In genomic region chr10:15140640-15141039, GRCh38 we compare ENCODE assay signal across 15 cellular contexts. TPM values are rescaled to one million over a fixed set of nuclear protein-coding genes. Genes with fewer than 3 reads are reported as not detected.
DNase-seq lines count a peak whose midpoint lies in the region; ATAC-seq, FAIRE-seq and TF ChIP-seq lines count a peak whose summit lies in the region.
"Had no signal": no experiment of that assay in that cellular context is flagged by ENCODE, and none has a peak within 500 bp of the region (broad histone marks: within the 10 kb centered on the region; RNA-seq: fewer than 3 reads in every experiment).

No MANE protein-coding gene starts in this region.

- no peaks in the 10 kb centered on the region for H3K9me3 Mint-ChIP-seq in activated T-cell treated with anti-CD3 and anti-CD28 coated beads, Interleukin-2, amount 50 U/mL, for 24 hours
- no peaks in the 10 kb centered on the region for H3K9me3 Mint-ChIP-seq in stimulated activated naive B cell treated with anti-CD40 and anti-IgM and Interleukin-4, amounts not matched to agents 10 μg/mL and 1 μg/mL and 100 μg/mL, for 72 hours
- H3K9me3 Mint-ChIP-seq: nephron progenitor cell had no signal

- peaks cover 50% of the 10 kb centered on the region for H3K4me1 Mint-ChIP-seq in activated T-cell treated with anti-CD3 and anti-CD28 coated beads, Interleukin-2, amount 50 U/mL, for 24 hours (ENCODE audit: low read depth)
- H3K4me1 Mint-ChIP-seq in stimulated activated naive B cell treated with anti-CD40 and anti-IgM and Interleukin-4, amounts not matched to agents 10 μg/mL and 1 μg/mL and 100 μg/mL, for 72 hours = peaks cover 15 to 38% of the 10 kb centered on the region in 2 donors

- peak overlapping the region; percentile 67 for H3K4me3 Mint-ChIP-seq in activated T-cell treated with anti-CD3 and anti-CD28 coated beads, Interleukin-2, amount 50 U/mL, for 24 hours
- peak overlapping the region in 1 of 2 donors; percentile 6 for H3K4me3 Mint-ChIP-seq in stimulated activated naive B cell treated with anti-CD40 and anti-IgM and Interleukin-4, amounts not matched to agents 10 μg/mL and 1 μg/mL and 100 μg/mL, for 72 hours
- H3K4me3 Mint-ChIP-seq: nephron progenitor cell had no signal

- peak overlapping the region; percentile 89 for H3K27ac Mint-ChIP-seq in activated T-cell treated with anti-CD3 and anti-CD28 coated beads, Interleukin-2, amount 50 U/mL, for 24 hours
- peak overlapping the region; percentile 90 for H3K27ac Mint-ChIP-seq in stimulated activated naive B cell treated with anti-CD40 and anti-IgM and Interleukin-4, amounts not matched to agents 10 μg/mL and 1 μg/mL and 100 μg/mL, for 72 hours

- no peak for DNase-seq in activated T-cell treated with anti-CD3 and anti-CD28 coated beads, Interleukin-2, amount 50 U/mL, for 24 hours
- no peak for DNase-seq in activated T-cell treated with anti-CD3 and anti-CD28 coated beads, Interleukin-2, amount 50 U/mL, for 1 hour
- DNase-seq in NCI-H82 (lab: John Stamatoyannopoulos, UW) (peak; percentile 69), globus pallidus (ENCODE audit: low spot score) (peak; percentile 41), GM12892 (ENCODE audit: insufficient read length) (no peak)
- DNase-seq in stimulated activated naive B cell treated with anti-CD40 and anti-IgM and Interleukin-4, amounts not matched to agents 10 μg/mL and 1 μg/mL and 100 μg/mL, for 72 hours = peak; percentile 2
- DNase-seq: activated CD4-positive, alpha-beta T cell treated with anti-CD3 and anti-CD28 coated beads for 4 hours; Calu3; dermis blood vessel endothelial cell; GM23248; NCI-H1092 treated with DMSO at 0.1 percent for 48 hours; nephron progenitor cell; RPMI8226 had no signal

- no peaks in the 10 kb centered on the region for H3K27me3 Mint-ChIP-seq in activated T-cell treated with anti-CD3 and anti-CD28 coated beads, Interleukin-2, amount 50 U/mL, for 24 hours
- no peaks in the 10 kb centered on the region for H3K27me3 Mint-ChIP-seq in stimulated activated naive B cell treated with anti-CD40 and anti-IgM and Interleukin-4, amounts not matched to agents 10 μg/mL and 1 μg/mL and 100 μg/mL, for 72 hours

- FAIRE-seq in GM12892 (lab: Jason Lieb, UNC) = no peak

- no peak for TF ChIP-seq POLR2A in GM12892 (IDR thresholded peaks at IDR 0.05; ENCODE audit: low read depth, low read length)

- peak in 1 of 2 donors; percentile 12 for ATAC-seq in stimulated activated naive B cell treated with anti-CD40 and anti-IgM and Interleukin-4, amounts not matched to agents 10 μg/mL and 1 μg/mL and 100 μg/mL, for 72 hours (replicated peaks)
- ATAC-seq in HG03175 (IDR thresholded peaks at IDR 0.05; ENCODE audit: unreplicated experiment) (no peak), HG02885 (IDR thresholded peaks at IDR 0.05; ENCODE audit: poor library complexity, unreplicated experiment) (no peak)

- peaks cover 39% of the 10 kb centered on the region for H3K36me3 Mint-ChIP-seq in activated T-cell treated with anti-CD3 and anti-CD28 coated beads, Interleukin-2, amount 50 U/mL, for 24 hours (ENCODE audit: low read depth)
- H3K36me3 Mint-ChIP-seq in stimulated activated naive B cell treated with anti-CD40 and anti-IgM and Interleukin-4, amounts not matched to agents 10 μg/mL and 1 μg/mL and 100 μg/mL, for 72 hours = peaks cover 8 to 15% of the 10 kb centered on the region in 2 donors

RNA-seq across cellular contexts. Expression of gene NMT2, which starts 27.9 kb away (rescaled TPM):
- 8.8 TPM for polyA plus RNA-seq in GM12892 (2012; ENCODE audit: missing spikeins)

RNA-seq across cellular contexts. Expression of gene RPP38, which starts 43.5 kb away (rescaled TPM):
- 22.6 TPM for polyA plus RNA-seq in GM12892 (2012; ENCODE audit: missing spikeins)

RNA-seq across cellular contexts. Expression of gene ACBD7, which starts 52.1 kb away (rescaled TPM):
- polyA plus RNA-seq in GM12892 (2012; ENCODE audit: missing spikeins) = 0.47 TPM
- polyA plus RNA-seq: GM23248 had no signal

Comparison
In these comparisons a context has a peak if more than half of its experiments do, and no peak if none do; other contexts are left out.
1. DNase-seq: peak in NCI-H82 (single experiment), globus pallidus (single experiment) and stimulated activated naive B cell treated with anti-CD40 and anti-IgM and Interleukin-4, amounts not matched to agents 10 μg/mL and 1 μg/mL and 100 μg/mL, for 72 hours (single experiment); none in activated T-cell treated with anti-CD3 and anti-CD28 coated beads, Interleukin-2, amount 50 U/mL, for 24 hours (single experiment), activated T-cell treated with anti-CD3 and anti-CD28 coated beads, Interleukin-2, amount 50 U/mL, for 1 hour (single experiment) and GM12892 (single experiment).